In the genomic region with DNA sequence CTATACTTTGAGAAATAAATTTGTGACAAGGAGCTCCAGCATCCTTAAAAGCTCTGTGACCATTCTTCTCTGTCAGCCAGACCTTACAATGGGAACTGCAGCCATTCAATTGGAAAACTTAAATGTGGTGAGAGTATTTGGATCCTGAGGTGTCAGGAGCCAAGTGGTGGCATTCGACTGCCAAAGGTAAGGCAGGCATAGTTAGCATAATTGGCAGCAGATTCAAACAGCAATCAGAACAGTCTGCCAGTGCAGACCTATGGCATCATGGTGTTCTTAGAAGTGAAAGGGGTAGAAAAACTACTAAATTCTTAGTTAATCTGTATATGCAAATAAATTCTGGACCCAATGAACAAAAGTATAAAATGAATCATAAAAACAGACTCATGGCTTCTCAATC, we compare ENCODE assay signal across 32 cellular contexts.
"Had no signal": no experiment of that assay in that cellular context is flagged by ENCODE, and none has a peak within 500 bp of the region (broad histone marks: within the 10 kb centered on the region; RNA-seq: fewer than 3 reads in every experiment).

No MANE protein-coding gene starts in this region.

- DNase-seq: activated B cell treated with CpG ODN at 0.5 μM for 24 hours; activated CD4-positive, alpha-beta T cell treated with anti-CD3 and anti-CD28 coated beads for 48 hours; activated CD4-positive, alpha-beta T cell treated with anti-CD3 and anti-CD28 coated beads, Interleukin-2, amount 50 U/mL, for 4 hours; activated CD4-positive, CD25-positive, alpha-beta regulatory T cell treated with anti-CD3 and anti-CD28 coated beads, Interleukin-2, amount 50 U/mL, for 72 hours; activated CD8-positive, alpha-beta T cell treated with anti-CD3 and anti-CD28 coated beads for 36 hours; activated gamma-delta T cell; activated naive CD4-positive, alpha-beta T cell treated with Interleukin-2 at 50 U/mL for 16 hours; activated naive CD8-positive, alpha-beta T cell treated with anti-CD3 and anti-CD28 coated beads, Interleukin-2, amount 10 ng/mL, durations not matched to agents 7 days and 5 days; activated T-cell treated with anti-CD3 and anti-CD28 coated beads, Interleukin-2, amount 50 U/mL, for 24 hours; amygdala; body of pancreas; caudate nucleus; cerebellar nuclear complex; Kasumi-1; KG1; MG63; NCI-H1092; NCI-H1436 treated with DMSO at 0.1 percent for 48 hours; NCI-H1694 treated with DMSO at 0.1 percent for 48 hours; NCI-H2029; NCI-H345; NCI-H524 treated with DMSO at 0.1 percent for 48 hours; OCI-M1; SIG-M5; SW 1271; T-helper 1 cell; T-helper 2 cell; T-helper 9 cell had no signal

- H3K4me1 ChIP-seq: ascending aorta, body of pancreas, breast epithelium had no signal

- H3K27me3 ChIP-seq: ascending aorta, body of pancreas, breast epithelium, MG63 had no signal

- H3K27ac ChIP-seq: ascending aorta, body of pancreas, breast epithelium, VCaP had no signal

- H3K36me3 ChIP-seq: ascending aorta, breast epithelium, MG63 had no signal

- ATAC-seq: activated CD8-positive, alpha-beta T cell treated with anti-CD3 and anti-CD28 coated beads for 36 hours; body of pancreas; Panc1 had no signal

- H3K9me3 ChIP-seq: ascending aorta, body of pancreas, breast epithelium had no signal

- H3K4me3 ChIP-seq: ascending aorta, body of pancreas, breast epithelium, MG63 had no signal
